In genomic region chr2:42921721-42922120, GRCh38 we compare ENCODE assay signal across 20 cellular contexts.
DNase-seq lines count a peak whose midpoint lies in the region; ATAC-seq and TF ChIP-seq lines count a peak whose summit lies in the region.
"Had no signal": no experiment of that assay in that cellular context is flagged by ENCODE, and none has a peak within 500 bp of the region (broad histone marks: within the 10 kb centered on the region; RNA-seq: fewer than 3 reads in every experiment).

No MANE protein-coding gene starts in this region.

- H3K27ac ChIP-seq in IMR-90 (ENCODE audit: insufficient read depth, low read length) (no peak overlapping the region), coronary artery (peak overlapping the region; percentile 89 to 97), neuronal stem cell (replicated peaks; ENCODE audit: low read length) (no peak overlapping the region), testis (peak overlapping the region; percentile 67 to 81)
- H3K27ac ChIP-seq: HL-60 had no signal

- DNase-seq in IMR-90 (no peak), coronary artery (ENCODE audit: low spot score) (no peak), neuronal stem cell (ENCODE audit: low spot score) (no peak), testis (no peak)
- DNase-seq in activated CD4-positive, CD25-positive, alpha-beta regulatory T cell (lab: John Stamatoyannopoulos, UW) = no peak
- DNase-seq in activated naive CD4-positive, alpha-beta T cell treated with anti-CD3 and anti-CD28 coated beads, Interleukin-2, amount 10 ng/mL, durations not matched to agents 7 days and 5 days = no peak
- DNase-seq: activated CD4-positive, alpha-beta T cell treated with anti-CD3 and anti-CD28 coated beads, Interleukin-2, amount 10 ng/mL, durations not matched to agents 7 days and 5 days; activated CD8-positive, alpha-beta memory T cell treated with anti-CD3 and anti-CD28 coated beads, Interleukin-2, amount 50 U/mL, for 48 hours; activated gamma-delta T cell; AML-193; foreskin melanocyte; H7; NCI-H2029 treated with DMSO at 0.1 percent for 48 hours; NCI-H446 treated with DMSO at 0.1 percent for 48 hours; stimulated activated CD4-positive, alpha-beta T cell treated with anti-CD3 and anti-CD28 coated beads, Interleukin-15, amount 100 ng/mL, for 24 hours; stimulated activated naive B cell treated with anti-CD40 and anti-IgM and Interleukin-4, amounts not matched to agents 10 μg/mL and 1 μg/mL and 100 μg/mL, for 72 hours had no signal

- H3K27me3 Mint-ChIP-seq in activated naive CD4-positive, alpha-beta T cell treated with anti-CD3 and anti-CD28 coated beads, Interleukin-2, amount 10 ng/mL, durations not matched to agents 7 days and 5 days = peaks cover 26% of the 10 kb centered on the region
- H3K27me3 Mint-ChIP-seq: activated CD4-positive, alpha-beta T cell treated with anti-CD3 and anti-CD28 coated beads, Interleukin-2, amount 10 ng/mL, durations not matched to agents 7 days and 5 days had no signal

- no peak overlapping the region for H3K4me3 ChIP-seq in IMR-90 (ENCODE audit: insufficient read depth, low read depth, low read length)
- peak overlapping the region; percentile 20 for H3K4me3 ChIP-seq in coronary artery
- H3K4me3 ChIP-seq in neuronal stem cell (ENCODE audit: low read length in 2 of 2) = no peak overlapping the region
- no peak overlapping the region for H3K4me3 ChIP-seq in testis

- H3K14ac ChIP-seq in IMR-90 (replicated peaks; ENCODE audit: low read depth, low read length) (peak overlapping the region; percentile 37; the same call in 1 of the 2 replicates), neuronal stem cell (ENCODE audit: low read length) (no peak overlapping the region)

- H2BK120ac ChIP-seq in IMR-90 (ENCODE audit: low read depth, low read length) (peak overlapping the region; percentile 100), neuronal stem cell (ENCODE audit: low read depth, low read length) (no peak overlapping the region)

- H3K4me1 ChIP-seq in IMR-90 (ENCODE audit: control insufficient read depth, insufficient read depth, low read length) (peaks cover 45% of the 10 kb centered on the region), neuronal stem cell (ENCODE audit: control insufficient read depth in 2 of 2, insufficient read depth in 1 of 2, low read depth in 1 of 2, low read length in 2 of 2) (peaks cover 38 to 41% of the 10 kb centered on the region in 2 donors), testis (peaks cover 55% of the 10 kb centered on the region)

- no peak overlapping the region for H2AK9ac ChIP-seq in IMR-90 (replicated peaks; ENCODE audit: low read depth, low read length, poor library complexity)

- TF ChIP-seq CTCF in IMR-90 (conservative IDR thresholded peaks at IDR 0.05; ENCODE audit: low read depth, low read length) (no peak), coronary artery (IDR thresholded peaks at IDR 0.05) (no peak), testis (IDR thresholded peaks at IDR 0.05) (no peak)

- 0 out of 2 replicates have a peak overlapping the region, but pooled peaks have one; percentile 14 for H4K5ac ChIP-seq in IMR-90 (ENCODE audit: low read depth, low read length)

- H4K8ac ChIP-seq in IMR-90 (ENCODE audit: low read depth in 2 of 2, low read length in 2 of 2) (peak overlapping the region in 1 of 2 experiments; percentile 33; a peak in 1 of 4 replicates), neuronal stem cell (ENCODE audit: low read depth, low read length) (no peak overlapping the region)

- no peaks in the 10 kb centered on the region for H3K9me3 Mint-ChIP-seq in activated naive CD4-positive, alpha-beta T cell treated with anti-CD3 and anti-CD28 coated beads, Interleukin-2, amount 10 ng/mL, durations not matched to agents 7 days and 5 days
- H3K9me3 Mint-ChIP-seq: activated CD4-positive, alpha-beta T cell treated with anti-CD3 and anti-CD28 coated beads, Interleukin-2, amount 10 ng/mL, durations not matched to agents 7 days and 5 days; stimulated activated naive B cell treated with anti-CD40 and anti-IgM and Interleukin-4, amounts not matched to agents 10 μg/mL and 1 μg/mL and 100 μg/mL, for 72 hours had no signal

- H2AFZ ChIP-seq in IMR-90 (replicated peaks; ENCODE audit: low read length, poor library complexity) = no peak overlapping the region
- peak overlapping the region; percentile 12 for H2AFZ ChIP-seq in neuronal stem cell (ENCODE audit: low read length)

- H3K36me3 ChIP-seq in IMR-90 (ENCODE audit: control insufficient read depth, insufficient read depth, low read length) (no peaks in the 10 kb centered on the region), neuronal stem cell (replicated peaks in 1 of 2; ENCODE audit: control insufficient read depth in 2 of 2, insufficient read depth in 2 of 2, low read length in 2 of 2) (no peaks in the 10 kb centered on the region), testis (ENCODE audit: low read depth, missing control alignments) (no peaks in the 10 kb centered on the region)

- H2BK20ac ChIP-seq in IMR-90 (ENCODE audit: low read depth, low read length) = peak overlapping the region; percentile 100; the same call in 1 of the 2 replicates

- POLR2A ChIA-PET in IMR-90 (lab: Charles Lee; ENCODE audit: unreplicated experiment) = no interaction called here

- H3K4me3 Mint-ChIP-seq in activated naive CD4-positive, alpha-beta T cell treated with anti-CD3 and anti-CD28 coated beads, Interleukin-2, amount 10 ng/mL, durations not matched to agents 7 days and 5 days = no peak overlapping the region
- H3K4me3 Mint-ChIP-seq: activated CD4-positive, alpha-beta T cell treated with anti-CD3 and anti-CD28 coated beads, Interleukin-2, amount 10 ng/mL, durations not matched to agents 7 days and 5 days; stimulated activated naive B cell treated with anti-CD40 and anti-IgM and Interleukin-4, amounts not matched to agents 10 μg/mL and 1 μg/mL and 100 μg/mL, for 72 hours had no signal

- no peaks in the 10 kb centered on the region for H4K20me1 ChIP-seq in IMR-90 (ENCODE audit: insufficient read depth, low read length)

- no peak overlapping the region for H2BK12ac ChIP-seq in neuronal stem cell (ENCODE audit: low read length)

- H3K4ac ChIP-seq in IMR-90 (ENCODE audit: low read depth, low read length) (peak overlapping the region; percentile 100), neuronal stem cell (ENCODE audit: low read length) (no peak overlapping the region)

- no peaks in the 10 kb centered on the region for H3K4me1 Mint-ChIP-seq in activated naive CD4-positive, alpha-beta T cell treated with anti-CD3 and anti-CD28 coated beads, Interleukin-2, amount 10 ng/mL, durations not matched to agents 7 days and 5 days
- H3K4me1 Mint-ChIP-seq: activated CD4-positive, alpha-beta T cell treated with anti-CD3 and anti-CD28 coated beads, Interleukin-2, amount 10 ng/mL, durations not matched to agents 7 days and 5 days had no signal

- H3K9me3 ChIP-seq in IMR-90 (ENCODE audit: control insufficient read depth, insufficient read depth, low read length) (no peaks in the 10 kb centered on the region), neuronal stem cell (replicated peaks in 1 of 2; ENCODE audit: control insufficient read depth in 2 of 2, insufficient read depth in 1 of 2, low read depth in 1 of 2, low read length in 2 of 2) (peaks cover 0 to 2% of the 10 kb centered on the region in 2 donors), testis (no peaks in the 10 kb centered on the region)

- dilution Hi-C loops in IMR-90 (cut with HindIII; ENCODE audit: low sequenced_read_pairs, unreplicated experiment) = no loop called here

- H2BK5ac ChIP-seq in IMR-90 (ENCODE audit: low read depth, low read length, poor library complexity, severe bottlenecking) (peak overlapping the region; percentile 96), neuronal stem cell (ENCODE audit: low read length) (no peak overlapping the region)

- H3K79me1 ChIP-seq in IMR-90 (ENCODE audit: low read depth in 1 of 2, low read length in 2 of 2) (peaks cover 0 to 5% of the 10 kb centered on the region in 2 experiments; a peak in 1 of 4 replicates), neuronal stem cell (ENCODE audit: low read depth, low read length) (no peaks in the 10 kb centered on the region)

- H3K23ac ChIP-seq in IMR-90 (ENCODE audit: low read depth, low read length) (0 out of 2 replicates have a peak overlapping the region, but pooled peaks have one; percentile 39), neuronal stem cell (ENCODE audit: low read depth, low read length, poor library complexity) (no peak overlapping the region)

- CTCF ChIA-PET in IMR-90 (lab: Yijun Ruan, JAX) = interaction anchor here (0.6 kb wide), 1 partner anchor 15 kb away, joined by 3 read pairs; no protein-coding TSS in a partner anchor
- CTCF ChIA-PET in activated naive CD4-positive, alpha-beta T cell treated with anti-CD3 and anti-CD28 coated beads, Interleukin-2, amount 10 ng/mL, durations not matched to agents 7 days and 5 days (lab: Charles Lee) = interaction anchor here (1.5 to 1.7 kb wide), 2 partner anchors 10 to 62 kb away, joined by 5 read pairs; no protein-coding TSS in a partner anchor

- no peaks in the 10 kb centered on the region for H3K36me3 Mint-ChIP-seq in activated naive CD4-positive, alpha-beta T cell treated with anti-CD3 and anti-CD28 coated beads, Interleukin-2, amount 10 ng/mL, durations not matched to agents 7 days and 5 days
- H3K36me3 Mint-ChIP-seq: stimulated activated naive B cell treated with anti-CD40 and anti-IgM and Interleukin-4, amounts not matched to agents 10 μg/mL and 1 μg/mL and 100 μg/mL, for 72 hours had no signal

- H2BK15ac ChIP-seq in IMR-90 (ENCODE audit: low read depth, low read length) = peak overlapping the region; percentile 81; the same call in 2 of the 3 replicates
- H2BK15ac ChIP-seq in neuronal stem cell (ENCODE audit: low read length) = no peak overlapping the region

- no peak overlapping the region for H3K56ac ChIP-seq in IMR-90 (ENCODE audit: extremely low read depth, insufficient read depth, low read length)

- intact Hi-C loops in IMR-90 (cut with micrococcal nuclease) (no loop called here), testis (cut with DNase I; ENCODE audit: low total_unique reads) (no loop called here)

- BruUV-seq in IMR-90 (replicated peaks; lab: Mats Ljungman, UMichigan) = no TSS peak

- TF ChIP-seq POLR2A in IMR-90 (IDR thresholded peaks at IDR 0.05; ENCODE audit: low read depth, low read length) (no peak), testis (IDR thresholded peaks at IDR 0.05) (no peak)

- TF ChIP-seq RAD21 in IMR-90 (IDR thresholded peaks at IDR 0.05; ENCODE audit: low read length) = no peak

- H3K27me3 ChIP-seq in IMR-90 (ENCODE audit: control insufficient read depth, insufficient read depth, low read length) (no peaks in the 10 kb centered on the region), neuronal stem cell (ENCODE audit: control insufficient read depth in 3 of 3, insufficient read depth in 3 of 3, low read depth in 1 of 3, low read length in 3 of 3) (no peaks in the 10 kb centered on the region), testis (no peaks in the 10 kb centered on the region)

- H3K9ac ChIP-seq in IMR-90 (ENCODE audit: low read depth, low read length) (no peak overlapping the region), neuronal stem cell (ENCODE audit: low read depth, low read length, poor library complexity) (no peak overlapping the region)

- H3K18ac ChIP-seq in IMR-90 (ENCODE audit: low read depth, low read length) (peak overlapping the region; percentile 39), neuronal stem cell (ENCODE audit: low read length) (peak overlapping the region; percentile 13)

- H4K91ac ChIP-seq in IMR-90 (ENCODE audit: insufficient read depth, low read depth, low read length) = peak overlapping the region; percentile 100; the same call in 1 of the 2 replicates
- H4K91ac ChIP-seq in neuronal stem cell (ENCODE audit: low read depth, low read length, poor library complexity) = no peak overlapping the region

- ATAC-seq in IMR-90 (ENCODE audit: low read depth) (no peak), GM21786 (IDR thresholded peaks at IDR 0.05; ENCODE audit: unreplicated experiment) (no peak), HG02623 (IDR thresholded peaks at IDR 0.05; ENCODE audit: unreplicated experiment) (no peak)
- ATAC-seq: left lobe of liver; stimulated activated naive B cell treated with anti-CD40 and anti-IgM and Interleukin-4, amounts not matched to agents 10 μg/mL and 1 μg/mL and 100 μg/mL, for 72 hours had no signal

- WGBS in IMR-90 (ENCODE audit: extremely low coverage in 2 of 2, insufficient read length in 1 of 2), 2 experiments = 100% methylated on average over 2 of the region's 3 CpGs; no CpG with 5 or more reads in 1 of the 2 experiments
- no CpG with 5 or more reads among the region's 3 CpGs for WGBS in neuronal stem cell (ENCODE audit: extremely low coverage in 2 of 2, insufficient read length in 2 of 2, insufficient replicate concordance in 1 of 2), 2 donors
- WGBS in testis, 2 donors = 83 to 87% methylated on average over 3 of the region's 3 CpGs

- H2AK5ac ChIP-seq in IMR-90 (ENCODE audit: low read depth, low read length) = peak overlapping the region; percentile 98
- peak overlapping the region; percentile 76 for H2AK5ac ChIP-seq in neuronal stem cell (ENCODE audit: low read depth, low read length)

- peaks cover 26% of the 10 kb centered on the region for H3K9me1 ChIP-seq in IMR-90 (ENCODE audit: insufficient read depth, low read length)

- H3K4me2 ChIP-seq in IMR-90 (ENCODE audit: low read depth, low read length) = no peak overlapping the region
- H3K4me2 ChIP-seq in neuronal stem cell (ENCODE audit: insufficient read depth, low read length, poor library complexity, severe bottlenecking) = no peak overlapping the region

- in situ Hi-C loops in IMR-90 (cut with MboI; ENCODE audit: low sequenced_read_pairs) = no loop called here

- no peak overlapping the region for H3K27ac Mint-ChIP-seq in activated naive CD4-positive, alpha-beta T cell treated with anti-CD3 and anti-CD28 coated beads, Interleukin-2, amount 10 ng/mL, durations not matched to agents 7 days and 5 days
- H3K27ac Mint-ChIP-seq: activated CD4-positive, alpha-beta T cell treated with anti-CD3 and anti-CD28 coated beads, Interleukin-2, amount 10 ng/mL, durations not matched to agents 7 days and 5 days; stimulated activated naive B cell treated with anti-CD40 and anti-IgM and Interleukin-4, amounts not matched to agents 10 μg/mL and 1 μg/mL and 100 μg/mL, for 72 hours had no signal

Comparison
In these comparisons a context has a peak if more than half of its experiments do, and no peak if none do; other contexts are left out.
1. H3K27ac ChIP-seq: peak in coronary artery (2 of 2) and testis (2 of 2); none in IMR-90 (single experiment) and neuronal stem cell (single experiment).